15 cellular contexts compared by ENCODE assay signal in genomic region chr2:189116059-189116458, GRCh38.
DNase-seq lines count a peak whose midpoint lies in the region; TF ChIP-seq lines count a peak whose summit lies in the region.
"Had no signal": no experiment of that assay in that cellular context is flagged by ENCODE, and none has a peak within 500 bp of the region (broad histone marks: within the 10 kb centered on the region; RNA-seq: fewer than 3 reads in every experiment).

No MANE protein-coding gene starts in this region.

- H3K4me1 ChIP-seq in prostate gland (replicated peaks), result no peaks in the 10 kb centered on the region

- H3K4me3 ChIP-seq in SK-N-MC (0 out of 2 replicates have a peak overlapping the region, but pooled peaks have one; percentile 32), prostate gland (no peak overlapping the region)
- H3K4me3 ChIP-seq: HAP-1, mucosa of descending colon had no signal

- peak; percentile 19 for DNase-seq in activated CD4-positive, alpha-beta T cell treated with anti-CD3 and anti-CD28 coated beads for 48 hours
- DNase-seq in activated CD4-positive, alpha-beta T cell treated with anti-CD3 and anti-CD28 coated beads for 1 hour, result no peak
- DNase-seq in SK-N-MC (ENCODE audit: low read depth, low spot score) (no peak), iPS-NIHi7 (ENCODE audit: extremely low spot score) (peak; percentile 20), C1 segment of cervical spinal cord (lab: John Stamatoyannopoulos, UW) (no peak), A172 (ENCODE audit: low spot score) (no peak), prostate gland (ENCODE audit: low spot score) (no peak)
- DNase-seq: activated B cell treated with CpG ODN at 0.5 μM for 24 hours; COR-L47; mucosa of descending colon; NCI-H2171 treated with DMSO at 0.1 percent for 48 hours; stimulated activated CD4-positive, alpha-beta T cell treated with anti-CD3 and anti-CD28 coated beads, Interleukin-4, amount 100 ng/mL, for 4 hours; stimulated activated naive CD4-positive, alpha-beta T cell had no signal

- no peaks in the 10 kb centered on the region for H3K36me3 Mint-ChIP-seq in stimulated activated naive CD8-positive, alpha-beta T cell treated with anti-CD3 and anti-CD28 coated beads, Interleukin-15, Interleukin-2, amounts not matched to agents 100 ng/mL and 50 ng/mL, for 24 hours (ENCODE audit: low read depth)

- no peak for TF ChIP-seq CTCF in prostate gland (IDR thresholded peaks at IDR 0.05)

- H3K27me3 ChIP-seq in prostate gland (replicated peaks; ENCODE audit: insufficient read depth), result no peaks in the 10 kb centered on the region

- intact Hi-C loops in prostate gland (cut with DNase I), result loop anchor here (5.0 kb wide), 3 partner anchors 61 to 296 kb away; partner anchors contain the start of gene COL5A2

- H3K36me3 ChIP-seq in SK-N-MC (ENCODE audit: insufficient read depth, low read length), result no peaks in the 10 kb centered on the region
- H3K36me3 ChIP-seq in prostate gland, result no peaks in the 10 kb centered on the region
- H3K36me3 ChIP-seq: HAP-1 had no signal

- H3K4me3 Mint-ChIP-seq in stimulated activated naive CD8-positive, alpha-beta T cell treated with anti-CD3 and anti-CD28 coated beads, Interleukin-15, Interleukin-2, amounts not matched to agents 100 ng/mL and 50 ng/mL, for 24 hours, result peak overlapping the region; percentile 9
- H3K4me3 Mint-ChIP-seq: activated B cell treated with CpG ODN at 0.5 μM for 24 hours had no signal

- peaks cover 27% of the 10 kb centered on the region for H3K4me1 Mint-ChIP-seq in stimulated activated naive CD8-positive, alpha-beta T cell treated with anti-CD3 and anti-CD28 coated beads, Interleukin-15, Interleukin-2, amounts not matched to agents 100 ng/mL and 50 ng/mL, for 24 hours (ENCODE audit: low read depth)
- H3K4me1 Mint-ChIP-seq: activated B cell treated with CpG ODN at 0.5 μM for 24 hours had no signal

- H3K27ac ChIP-seq in SK-N-MC (peak overlapping the region; percentile 4), prostate gland (no peak overlapping the region)

- peak overlapping the region; percentile 69 for H3K27ac Mint-ChIP-seq in stimulated activated naive CD8-positive, alpha-beta T cell treated with anti-CD3 and anti-CD28 coated beads, Interleukin-15, Interleukin-2, amounts not matched to agents 100 ng/mL and 50 ng/mL, for 24 hours
- H3K27ac Mint-ChIP-seq: activated B cell treated with CpG ODN at 0.5 μM for 24 hours had no signal

- no peaks in the 10 kb centered on the region for H3K27me3 Mint-ChIP-seq in stimulated activated naive CD8-positive, alpha-beta T cell treated with anti-CD3 and anti-CD28 coated beads, Interleukin-15, Interleukin-2, amounts not matched to agents 100 ng/mL and 50 ng/mL, for 24 hours
- H3K27me3 Mint-ChIP-seq: activated B cell treated with CpG ODN at 0.5 μM for 24 hours had no signal

- H3K9me3 ChIP-seq in SK-N-MC (ENCODE audit: low read depth, low read length) (no peaks in the 10 kb centered on the region), prostate gland (no peaks in the 10 kb centered on the region)
- H3K9me3 ChIP-seq: HAP-1, mucosa of descending colon had no signal

- TF ChIP-seq POLR2A in prostate gland (IDR thresholded peaks at IDR 0.05), result no peak

- H3K9me3 Mint-ChIP-seq in stimulated activated naive CD8-positive, alpha-beta T cell treated with anti-CD3 and anti-CD28 coated beads, Interleukin-15, Interleukin-2, amounts not matched to agents 100 ng/mL and 50 ng/mL, for 24 hours, result no peaks in the 10 kb centered on the region
- H3K9me3 Mint-ChIP-seq: activated B cell treated with CpG ODN at 0.5 μM for 24 hours had no signal

- H3K9ac ChIP-seq in SK-N-MC (ENCODE audit: insufficient read length), result peak overlapping the region; percentile 23

- WGBS in prostate gland, result 68% methylated on average over 4 of the region's 4 CpGs

Comparison
In these comparisons a context has a peak if more than half of its experiments do, and no peak if none do; other contexts are left out.
1. DNase-seq: peak in activated CD4-positive, alpha-beta T cell treated with anti-CD3 and anti-CD28 coated beads for 48 hours (single experiment) and iPS-NIHi7 (single experiment); none in activated CD4-positive, alpha-beta T cell treated with anti-CD3 and anti-CD28 coated beads for 1 hour (single experiment), SK-N-MC (single experiment), C1 segment of cervical spinal cord (0 of 14), A172 (single experiment) and prostate gland (single experiment).